10 cellular contexts compared by ENCODE assay signal in genomic region chr6:24060982-24061754, GRCh38.
A peak's percentile ranks its signal among the peaks of the same experiment; 100 is the strongest.
DNase-seq lines count a peak whose midpoint lies in the region; ATAC-seq and TF ChIP-seq lines count a peak whose summit lies in the region.
"Had no signal": no experiment of that assay in that cellular context is flagged by ENCODE, and none has a peak within 500 bp of the region (broad histone marks: within the 10 kb centered on the region; RNA-seq: fewer than 3 reads in every experiment).

No MANE protein-coding gene starts in this region.

- no peaks in the 10 kb centered on the region for H3K27me3 Mint-ChIP-seq in activated CD4-positive, alpha-beta T cell treated with anti-CD3 and anti-CD28 coated beads, Interleukin-2, amount 10 ng/mL, durations not matched to agents 24 days and 14 days
- H3K27me3 Mint-ChIP-seq in endothelial cell (ENCODE audit: unreplicated experiment), result no peaks in the 10 kb centered on the region

- no peak for TF ChIP-seq CTCF in endothelial cell (IDR thresholded peaks at IDR 0.05; ENCODE audit: unreplicated experiment)

- DNase-seq in activated CD4-positive, alpha-beta T cell treated with anti-CD3 and anti-CD28 coated beads, Interleukin-2, amount 10 ng/mL, durations not matched to agents 24 days and 14 days, result no peak
- DNase-seq in SW480 (ENCODE audit: low spot score) (no peak), endothelial cell (ENCODE audit: low spot score) (no peak), NCI-H146 (lab: John Stamatoyannopoulos, UW) (no peak)
- DNase-seq: NCI-H526 treated with DMSO at 0.1 percent for 48 hours had no signal

- H3K4me3 Mint-ChIP-seq in activated CD4-positive, alpha-beta T cell treated with anti-CD3 and anti-CD28 coated beads, Interleukin-2, amount 10 ng/mL, durations not matched to agents 24 days and 14 days, result no peak overlapping the region
- no peak overlapping the region for H3K4me3 Mint-ChIP-seq in endothelial cell (ENCODE audit: unreplicated experiment)

- H3K27ac Mint-ChIP-seq in activated CD4-positive, alpha-beta T cell treated with anti-CD3 and anti-CD28 coated beads, Interleukin-2, amount 10 ng/mL, durations not matched to agents 24 days and 14 days, result no peak overlapping the region
- no peak overlapping the region for H3K27ac Mint-ChIP-seq in endothelial cell (ENCODE audit: unreplicated experiment)

- no peaks in the 10 kb centered on the region for H3K9me3 Mint-ChIP-seq in activated CD4-positive, alpha-beta T cell treated with anti-CD3 and anti-CD28 coated beads, Interleukin-2, amount 10 ng/mL, durations not matched to agents 24 days and 14 days
- H3K9me3 Mint-ChIP-seq in endothelial cell (ENCODE audit: unreplicated experiment), result no peaks in the 10 kb centered on the region

- ATAC-seq in GM18502 (IDR thresholded peaks at IDR 0.05; ENCODE audit: poor library complexity, unreplicated experiment), result peak; percentile 98
- peak; percentile 93 for ATAC-seq in GM19463 (IDR thresholded peaks at IDR 0.05; ENCODE audit: unreplicated experiment)
- ATAC-seq in HG02870 (IDR thresholded peaks at IDR 0.05; ENCODE audit: unreplicated experiment), result peak; percentile 99
- ATAC-seq in HG03469 (IDR thresholded peaks at IDR 0.05; ENCODE audit: unreplicated experiment), result peak; percentile 93
- ATAC-seq: sciatic nerve had no signal

- no peaks in the 10 kb centered on the region for H3K4me1 Mint-ChIP-seq in activated CD4-positive, alpha-beta T cell treated with anti-CD3 and anti-CD28 coated beads, Interleukin-2, amount 10 ng/mL, durations not matched to agents 24 days and 14 days
- no peaks in the 10 kb centered on the region for H3K4me1 Mint-ChIP-seq in endothelial cell (ENCODE audit: unreplicated experiment)

- H3K36me3 Mint-ChIP-seq in activated CD4-positive, alpha-beta T cell treated with anti-CD3 and anti-CD28 coated beads, Interleukin-2, amount 10 ng/mL, durations not matched to agents 24 days and 14 days (ENCODE audit: low read depth), result no peaks in the 10 kb centered on the region
- H3K36me3 Mint-ChIP-seq in endothelial cell (ENCODE audit: low read depth, unreplicated experiment), result no peaks in the 10 kb centered on the region

- intact Hi-C loops in activated CD4-positive, alpha-beta T cell treated with anti-CD3 and anti-CD28 coated beads, Interleukin-2, amount 10 ng/mL, durations not matched to agents 24 days and 14 days (cut with micrococcal nuclease), result no loop called here
